Comparison of ENCODE assay signal across 8 cellular contexts in the genomic region with DNA sequence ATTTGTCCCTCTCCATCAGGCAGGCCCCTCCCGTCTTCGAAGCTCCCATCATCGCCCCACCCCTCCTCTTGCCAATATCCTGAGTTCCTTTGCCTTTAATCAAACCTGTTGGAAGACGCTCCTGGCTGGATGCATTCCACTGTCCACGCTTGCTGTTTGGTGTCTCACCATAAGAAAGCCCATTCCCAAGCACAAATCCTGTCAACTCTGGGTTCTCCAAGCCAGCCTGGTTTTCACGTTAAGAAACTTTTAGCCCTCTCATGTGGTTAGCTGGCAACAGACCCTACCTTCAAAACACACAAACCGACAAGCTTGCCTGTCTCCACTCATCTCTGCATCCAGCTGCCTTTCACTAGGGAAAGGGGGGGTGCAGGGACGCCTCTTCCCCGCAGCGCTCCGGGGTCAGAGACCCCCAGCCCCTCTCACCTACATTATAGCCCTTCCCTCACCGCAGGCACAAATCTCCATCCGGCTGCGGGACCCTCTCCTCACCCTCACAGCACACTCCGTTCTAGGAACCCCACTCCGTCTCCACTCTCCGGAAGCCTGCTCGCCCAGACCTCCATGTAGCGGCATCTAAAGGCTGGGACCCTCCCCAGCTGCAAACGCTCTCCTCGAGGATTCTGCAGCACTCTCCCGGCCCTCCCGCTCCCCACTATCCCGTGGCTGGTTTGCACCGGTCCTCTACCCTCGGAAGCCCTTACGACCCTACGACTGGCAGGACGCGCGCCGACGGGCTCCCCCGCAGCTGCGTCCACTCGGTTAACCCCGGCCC. TPM values are rescaled to one million over a fixed set of nuclear protein-coding genes. Genes with fewer than 3 reads are reported as not detected.
A peak's percentile ranks its signal among the peaks of the same experiment; 100 is the strongest.
DNase-seq lines count a peak whose midpoint lies in the region; ATAC-seq and TF ChIP-seq lines count a peak whose summit lies in the region.

No MANE protein-coding gene starts in this region.

- WGBS in endodermal cell (ENCODE audit: insufficient coverage in 1 of 2, insufficient read length in 1 of 2), 2 experiments = 6 to 36% methylated on average over 6 to 37 of the region's 37 CpGs

- TF ChIP-seq POLR2A in Peyer's patch (IDR thresholded peaks at IDR 0.05) = no peak

- H3K27ac ChIP-seq in Peyer's patch = peak overlapping the region; percentile 91 to 97 (median 96)
- no peak overlapping the region for H3K27ac ChIP-seq in endodermal cell (ENCODE audit: low read depth, low read length)

- peaks cover 8% of the 10 kb centered on the region for H3K36me3 Mint-ChIP-seq in T-helper 1 cell treated with Interleukin-12 subunit alpha and Interleukin-12 subunit beta and Interleukin-4 antibody, amounts not matched to agents 30 μg/mL and 1 μg/mL, for 36 hours (ENCODE audit: low read depth)
- H3K36me3 Mint-ChIP-seq in endodermal cell (ENCODE audit: low read depth) = no peaks in the 10 kb centered on the region
- no peaks in the 10 kb centered on the region for H3K36me3 Mint-ChIP-seq in natural killer cell treated with Interleukin-12 subunit alpha and Interleukin-12 subunit beta and Interleukin-15 and Interleukin-18, amount 100 ng/mL, for 72 hours

- H3K27me3 Mint-ChIP-seq in T-helper 1 cell treated with Interleukin-12 subunit alpha and Interleukin-12 subunit beta and Interleukin-4 antibody, amounts not matched to agents 30 μg/mL and 1 μg/mL, for 36 hours (ENCODE audit: low read depth) = peaks cover 9% of the 10 kb centered on the region
- H3K27me3 Mint-ChIP-seq in endodermal cell (ENCODE audit: insufficient read depth) = peaks cover 6% of the 10 kb centered on the region
- peaks cover 11 to 18% of the 10 kb centered on the region in 2 donors for H3K27me3 Mint-ChIP-seq in natural killer cell treated with Interleukin-12 subunit alpha and Interleukin-12 subunit beta and Interleukin-15 and Interleukin-18, amount 100 ng/mL, for 72 hours

- peak overlapping the region; percentile 84 for H3K4me3 Mint-ChIP-seq in T-helper 1 cell treated with Interleukin-12 subunit alpha and Interleukin-12 subunit beta and Interleukin-4 antibody, amounts not matched to agents 30 μg/mL and 1 μg/mL, for 36 hours
- H3K4me3 Mint-ChIP-seq in endodermal cell = peak overlapping the region; percentile 96
- peak overlapping the region; percentile 75 for H3K4me3 Mint-ChIP-seq in natural killer cell treated with Interleukin-12 subunit alpha and Interleukin-12 subunit beta and Interleukin-15 and Interleukin-18, amount 100 ng/mL, for 72 hours

- H3K9me3 Mint-ChIP-seq in T-helper 1 cell treated with Interleukin-12 subunit alpha and Interleukin-12 subunit beta and Interleukin-4 antibody, amounts not matched to agents 30 μg/mL and 1 μg/mL, for 36 hours = no peaks in the 10 kb centered on the region
- no peaks in the 10 kb centered on the region for H3K9me3 Mint-ChIP-seq in endodermal cell
- H3K9me3 Mint-ChIP-seq in natural killer cell treated with Interleukin-12 subunit alpha and Interleukin-12 subunit beta and Interleukin-15 and Interleukin-18, amount 100 ng/mL, for 72 hours = no peaks in the 10 kb centered on the region

- peak overlapping the region; percentile 65 for H3K27ac Mint-ChIP-seq in T-helper 1 cell treated with Interleukin-12 subunit alpha and Interleukin-12 subunit beta and Interleukin-4 antibody, amounts not matched to agents 30 μg/mL and 1 μg/mL, for 36 hours
- H3K27ac Mint-ChIP-seq in endodermal cell = peak overlapping the region; percentile 83
- peak overlapping the region in 1 of 2 donors; percentile 10 for H3K27ac Mint-ChIP-seq in natural killer cell treated with Interleukin-12 subunit alpha and Interleukin-12 subunit beta and Interleukin-15 and Interleukin-18, amount 100 ng/mL, for 72 hours

- ATAC-seq in natural killer cell treated with Interleukin-12 subunit alpha and Interleukin-12 subunit beta and Interleukin-15 and Interleukin-18, amount 100 ng/mL, for 72 hours = no peak
- ATAC-seq in HG03439 (IDR thresholded peaks at IDR 0.05; ENCODE audit: unreplicated experiment) = no peak

- H3K4me1 Mint-ChIP-seq in T-helper 1 cell treated with Interleukin-12 subunit alpha and Interleukin-12 subunit beta and Interleukin-4 antibody, amounts not matched to agents 30 μg/mL and 1 μg/mL, for 36 hours (ENCODE audit: low read depth) = peaks cover 51% of the 10 kb centered on the region
- peaks cover 16% of the 10 kb centered on the region for H3K4me1 Mint-ChIP-seq in endodermal cell
- peaks cover 36 to 41% of the 10 kb centered on the region in 2 donors for H3K4me1 Mint-ChIP-seq in natural killer cell treated with Interleukin-12 subunit alpha and Interleukin-12 subunit beta and Interleukin-15 and Interleukin-18, amount 100 ng/mL, for 72 hours (ENCODE audit: low read depth in 2 of 2)

- peak overlapping the region; percentile 86 for H3K9ac ChIP-seq in endodermal cell (ENCODE audit: extremely low read depth, low read length, poor library complexity, severe bottlenecking)

- TF ChIP-seq CTCF in Peyer's patch (IDR thresholded peaks at IDR 0.05) (no peak), endodermal cell (conservative IDR thresholded peaks at IDR 0.05) (no peak)

- H3K4me3 ChIP-seq in Peyer's patch (peak overlapping the region; percentile 81 to 98 (median 88)), endodermal cell (ENCODE audit: low read length) (peak overlapping the region; percentile 92)

- DNase-seq in T-helper 1 cell (no peak), Peyer's patch (peak in 1 of 3 donors; percentile 15), endodermal cell (peak; percentile 64), ureter (ENCODE audit: low spot score) (no peak)
- no peak for DNase-seq in natural killer cell treated with Interleukin-12 subunit alpha and Interleukin-12 subunit beta and Interleukin-15 and Interleukin-18, amount 100 ng/mL, for 72 hours (ENCODE audit: low spot score)
- DNase-seq in stimulated activated CD4-positive, alpha-beta T cell treated with anti-CD3 and anti-CD28 coated beads, Interleukin-4, amount 100 ng/mL, for 1 hour = no peak

- no peaks in the 10 kb centered on the region for H3K9me3 ChIP-seq in Peyer's patch
- no peaks in the 10 kb centered on the region for H3K9me3 ChIP-seq in endodermal cell (ENCODE audit: control insufficient read depth, low read length)

- H3K36me3 ChIP-seq in Peyer's patch (no peaks in the 10 kb centered on the region), endodermal cell (ENCODE audit: control insufficient read depth, insufficient read depth, low read length) (no peaks in the 10 kb centered on the region)

- H3K4me1 ChIP-seq in Peyer's patch (peaks cover 2 to 36% (median 10%) of the 10 kb centered on the region in 4 donors), endodermal cell (ENCODE audit: control insufficient read depth, insufficient read depth, low read length) (no peaks in the 10 kb centered on the region)

- H3K27me3 ChIP-seq in Peyer's patch (no peaks in the 10 kb centered on the region), endodermal cell (ENCODE audit: control insufficient read depth, insufficient read depth, low read length, poor library complexity, severe bottlenecking) (no peaks in the 10 kb centered on the region)

RNA-seq across cellular contexts. Expression of a gene that starts 1.0 kb away (rescaled TPM):
- total RNA-seq in Peyer's patch (100 to 1,000 TPM in 3 of 4 donors, 10 to 100 TPM in 1; 85.8 to 145 (median 128) TPM), endodermal cell (10 to 100 TPM; 47.4 to 48.9 TPM), ureter (92.2 TPM)
- polyA plus RNA-seq in endodermal cell (2013, experiment 1 of 2) = 34.8 TPM
- 28.4 TPM for polyA plus RNA-seq in endodermal cell (2013, experiment 2 of 2)
- total RNA-seq in natural killer cell treated with Interleukin-12 subunit alpha and Interleukin-12 subunit beta and Interleukin-15 and Interleukin-18, amount 100 ng/mL, for 72 hours = 10 to 100 TPM; 12.9 to 16.6 TPM

RNA-seq across cellular contexts. Expression of a gene that starts 1.0 kb away (rescaled TPM):
- 10 to 100 TPM in 2 of 4 donors, 1 to 10 TPM in 2; 8.4 to 41.3 (median 19.1) TPM for total RNA-seq in Peyer's patch
- 1 to 10 TPM; 5.7 to 5.8 TPM for total RNA-seq in endodermal cell
- 8.1 TPM for polyA plus RNA-seq in endodermal cell (2013, experiment 1 of 2)
- 7.0 TPM for polyA plus RNA-seq in endodermal cell (2013, experiment 2 of 2)
- 1 to 10 TPM in 1 of 2 donors, under 1 TPM in 1; 0.12 to 1.8 TPM for total RNA-seq in natural killer cell treated with Interleukin-12 subunit alpha and Interleukin-12 subunit beta and Interleukin-15 and Interleukin-18, amount 100 ng/mL, for 72 hours
- total RNA-seq in ureter = 19.7 TPM

RNA-seq across cellular contexts. Expression of a gene that starts 46.9 kb away (rescaled TPM):
- 10 to 100 TPM; 19.0 to 40.5 (median 29.4) TPM for total RNA-seq in Peyer's patch
- 10 to 100 TPM in 1 of 2 donors, 1 to 10 TPM in 1; 9.2 to 11.1 TPM for total RNA-seq in endodermal cell
- 7.5 TPM for polyA plus RNA-seq in endodermal cell (2013, experiment 1 of 2)
- polyA plus RNA-seq in endodermal cell (2013, experiment 2 of 2) = 8.0 TPM
- 10 to 100 TPM; 10.8 to 18.4 TPM for total RNA-seq in natural killer cell treated with Interleukin-12 subunit alpha and Interleukin-12 subunit beta and Interleukin-15 and Interleukin-18, amount 100 ng/mL, for 72 hours
- 32.1 TPM for total RNA-seq in ureter

RNA-seq across cellular contexts. Expression of a gene that starts 54.7 kb away (rescaled TPM):
- total RNA-seq in Peyer's patch = 10 to 100 TPM; 24.2 to 35.5 (median 31.2) TPM
- 10 to 100 TPM; 57.5 to 60.4 TPM for total RNA-seq in endodermal cell
- polyA plus RNA-seq in endodermal cell (2013, experiment 1 of 2) = 65.4 TPM
- 57.8 TPM for polyA plus RNA-seq in endodermal cell (2013, experiment 2 of 2)
- 10 to 100 TPM; 26.9 to 31.8 TPM for total RNA-seq in natural killer cell treated with Interleukin-12 subunit alpha and Interleukin-12 subunit beta and Interleukin-15 and Interleukin-18, amount 100 ng/mL, for 72 hours
- total RNA-seq in ureter = 58.4 TPM

RNA-seq across cellular contexts. Expression of a gene that starts 54.7 kb away (rescaled TPM):
- total RNA-seq in Peyer's patch = 1 to 10 TPM in 1 of 4 donors, under 1 TPM in 2, not detected in 1; 0.28 to 1.7 (median 0.67) TPM
- under 1 TPM; 0.40 to 0.81 TPM for total RNA-seq in endodermal cell
- 0.32 TPM for polyA plus RNA-seq in endodermal cell (2013, experiment 1 of 2)
- 0.33 TPM for polyA plus RNA-seq in endodermal cell (2013, experiment 2 of 2)
- total RNA-seq in natural killer cell treated with Interleukin-12 subunit alpha and Interleukin-12 subunit beta and Interleukin-15 and Interleukin-18, amount 100 ng/mL, for 72 hours = under 1 TPM; 0.05 to 0.14 TPM
- total RNA-seq in ureter = 34.5 TPM
